ENCODE assay signal across 20 cellular contexts in the genomic region with DNA sequence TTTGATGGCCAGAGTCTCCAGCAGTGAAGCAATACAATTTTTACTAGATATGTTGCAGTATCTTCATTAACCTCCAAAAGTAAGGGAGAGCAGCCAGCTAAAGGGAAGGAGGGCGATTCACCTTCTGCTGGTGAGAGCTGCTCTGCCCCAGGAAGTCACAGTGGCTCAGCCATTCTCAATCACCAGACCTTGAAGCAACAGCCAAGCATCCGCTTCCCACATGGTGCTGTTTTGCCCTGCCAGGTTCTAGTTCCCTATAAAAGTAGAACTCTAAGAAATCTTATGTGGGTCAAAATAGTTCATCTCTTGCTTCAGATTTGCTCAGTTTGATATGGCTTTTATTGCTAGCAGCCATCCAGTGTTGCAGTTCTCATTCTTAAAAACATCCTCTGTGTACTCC.
"Had no signal": no experiment of that assay in that cellular context is flagged by ENCODE, and none has a peak within 500 bp of the region (broad histone marks: within the 10 kb centered on the region; RNA-seq: fewer than 3 reads in every experiment).

No MANE protein-coding gene starts in this region.

- ATAC-seq: activated T-cell treated with anti-CD3 and anti-CD28 coated beads, Interleukin-2, amount 50 U/mL, for 4 hours; heart right ventricle; left lobe of liver; right lobe of liver; stimulated activated naive CD8-positive, alpha-beta T cell treated with anti-CD3 and anti-CD28 coated beads, Interleukin-15, amount 100 ng/mL, for 72 hours had no signal

- H3K9me3 Mint-ChIP-seq: activated T-cell treated with anti-CD3 and anti-CD28 coated beads, Interleukin-2, amount 50 U/mL, for 4 hours; endodermal cell; mesothelial cell of epicardium; stimulated activated naive CD8-positive, alpha-beta T cell treated with anti-CD3 and anti-CD28 coated beads, Interleukin-15, amount 100 ng/mL, for 72 hours; T-cell had no signal

- H3K4me3 Mint-ChIP-seq: activated T-cell treated with anti-CD3 and anti-CD28 coated beads, Interleukin-2, amount 50 U/mL, for 4 hours; endodermal cell; mesothelial cell of epicardium; stimulated activated naive CD8-positive, alpha-beta T cell treated with anti-CD3 and anti-CD28 coated beads, Interleukin-15, amount 100 ng/mL, for 72 hours; T-cell had no signal

- H3K27ac Mint-ChIP-seq: endodermal cell; mesothelial cell of epicardium; stimulated activated naive CD8-positive, alpha-beta T cell treated with anti-CD3 and anti-CD28 coated beads, Interleukin-15, amount 100 ng/mL, for 72 hours had no signal

- H3K4me1 ChIP-seq: parathyroid adenoma, right lobe of liver, suprapubic skin, tibial nerve had no signal

- H3K27me3 Mint-ChIP-seq: stimulated activated naive CD8-positive, alpha-beta T cell treated with anti-CD3 and anti-CD28 coated beads, Interleukin-15, amount 100 ng/mL, for 72 hours; T-cell had no signal

- DNase-seq: activated CD4-positive, alpha-beta T cell treated with anti-CD3 and anti-CD28 coated beads, Interleukin-2, amount 50 U/mL, for 48 hours; activated CD8-positive, alpha-beta memory T cell treated with anti-CD3 and anti-CD28 coated beads, Interleukin-2, amount 50 U/mL, for 48 hours; activated naive CD4-positive, alpha-beta T cell treated with Interleukin-2 at 50 U/mL for 16 hours; activated T-cell treated with anti-CD3 and anti-CD28 coated beads, Interleukin-2, amount 50 U/mL, for 4 hours; amygdala; cortex of kidney; endodermal cell; heart right ventricle; nucleus accumbens; right lobe of liver; stimulated activated CD4-positive, alpha-beta T cell treated with anti-CD3 and anti-CD28 coated beads, Interleukin-1b, Interleukin-23, amount 100 ng/mL, for 48 hours; stimulated activated naive CD8-positive, alpha-beta T cell treated with anti-CD3 and anti-CD28 coated beads, Interleukin-15, amount 100 ng/mL, for 72 hours; T-cell; WERI-Rb-1 had no signal

- H3K4me1 Mint-ChIP-seq: stimulated activated naive CD8-positive, alpha-beta T cell treated with anti-CD3 and anti-CD28 coated beads, Interleukin-15, amount 100 ng/mL, for 72 hours had no signal

- H3K27ac ChIP-seq: heart right ventricle, parathyroid adenoma, right lobe of liver, skin epidermis, suprapubic skin, tibial nerve, WERI-Rb-1 had no signal

- H3K27me3 ChIP-seq: heart right ventricle, right lobe of liver, suprapubic skin, tibial nerve had no signal

- H3K9me3 ChIP-seq: heart right ventricle, right lobe of liver, suprapubic skin, tibial nerve had no signal

- H3K4me3 ChIP-seq: heart right ventricle, right lobe of liver, skin epidermis, suprapubic skin, tibial nerve had no signal
